In the genomic region with DNA sequence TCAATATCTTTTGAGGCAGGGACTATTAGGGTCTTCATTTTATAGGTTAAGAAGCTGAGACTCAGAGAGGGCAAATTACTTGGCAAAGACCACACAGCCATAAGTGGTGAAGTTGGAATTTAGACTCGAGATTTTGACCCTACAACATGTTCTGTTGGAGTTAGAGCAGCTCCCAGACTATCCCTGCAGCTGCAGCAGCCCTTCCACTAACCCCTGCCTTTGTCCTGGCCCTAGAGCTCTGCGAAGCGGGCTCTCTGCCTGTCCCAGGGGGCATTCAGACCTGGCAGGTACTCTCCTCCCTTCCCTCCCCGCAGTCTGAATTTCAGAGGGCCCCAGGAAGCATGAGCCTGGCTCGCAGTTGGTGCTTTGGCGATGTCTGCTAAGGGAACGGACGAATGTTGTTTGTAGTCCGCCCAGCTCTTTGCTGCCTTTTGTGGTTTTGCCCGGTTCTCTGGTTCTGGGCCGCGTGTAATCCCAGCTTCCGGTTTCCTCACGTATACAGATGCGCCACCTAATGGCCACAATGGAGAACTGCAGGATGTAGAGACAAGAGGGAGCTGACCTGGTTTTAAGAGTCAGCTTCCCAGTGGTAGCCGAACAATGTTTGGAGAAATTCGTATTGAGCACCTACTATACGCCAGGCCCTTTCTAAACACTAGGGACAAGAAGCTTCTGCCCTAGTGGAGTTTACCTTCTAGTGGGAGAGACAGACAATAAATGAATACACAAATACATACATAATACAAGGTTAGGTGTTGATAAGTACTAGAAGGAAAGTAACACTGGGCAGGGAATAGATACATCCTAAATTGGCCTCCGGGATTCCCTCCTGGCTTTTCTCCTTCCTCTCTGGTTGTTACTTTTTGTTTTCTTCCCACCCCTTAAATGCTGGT, we compare ENCODE assay signal across 8 cellular contexts.
DNase-seq lines count a peak whose midpoint lies in the region; ATAC-seq and TF ChIP-seq lines count a peak whose summit lies in the region.

No MANE protein-coding gene starts in this region.

- H3K27me3 ChIP-seq in right cardiac atrium (ENCODE audit: control insufficient read depth, insufficient read depth): no peaks in the 10 kb centered on the region
- no peaks in the 10 kb centered on the region for H3K27me3 ChIP-seq in vagina

- no peak for TF ChIP-seq POLR2A in vagina (IDR thresholded peaks at IDR 0.05)

- H3K9me3 ChIP-seq in right cardiac atrium (ENCODE audit: control insufficient read depth, low read length) (no peaks in the 10 kb centered on the region), vagina (no peaks in the 10 kb centered on the region)

- ATAC-seq in HG02763 (IDR thresholded peaks at IDR 0.05; ENCODE audit: unreplicated experiment) (peak; percentile 60), right cardiac atrium (peak; percentile 85 to 89)

- DNase-seq in GM12865 (ENCODE audit: low read depth): peak; percentile 87
- DNase-seq in NCI-H146 (lab: John Stamatoyannopoulos, UW): peak; percentile 82
- peak; percentile 34 to 83 (median 48) for DNase-seq in T-helper 1 cell
- DNase-seq in right cardiac atrium: peak; percentile 83 to 92 (median 89)
- DNase-seq in renal cortical epithelial cell (ENCODE audit: low read depth): peak; percentile 76
- DNase-seq in vagina (ENCODE audit: extremely low spot score in 2 of 2): no peak

- peaks cover 2% of the 10 kb centered on the region for H3K4me1 ChIP-seq in right cardiac atrium (ENCODE audit: control insufficient read depth, insufficient read depth, low read length)
- H3K4me1 ChIP-seq in vagina: peaks cover 4% of the 10 kb centered on the region

- peak overlapping the region; percentile 32; the same call in 1 of the 2 replicates for H3K4me3 ChIP-seq in GM12865 (ENCODE audit: low read depth, low read length)
- no peak overlapping the region for H3K4me3 ChIP-seq in right cardiac atrium (ENCODE audit: low read length)
- no peak overlapping the region for H3K4me3 ChIP-seq in vagina

- 6% methylated on average over 19 of the region's 19 CpGs for WGBS in right cardiac atrium

- H3K27ac ChIP-seq in angular gyrus (ENCODE audit: low read depth, low read length) (peak overlapping the region; percentile 24), right cardiac atrium (ENCODE audit: low read length) (peak overlapping the region; percentile 89), vagina (peak overlapping the region; percentile 47)

- H3K36me3 ChIP-seq in vagina: no peaks in the 10 kb centered on the region

- peak; percentile 91 for TF ChIP-seq CTCF in GM12865 (IDR thresholded peaks at IDR 0.05; ENCODE audit: insufficient read depth, low read depth, low read length, missing control alignments)
- peak; percentile 85 to 96 (median 87) for TF ChIP-seq CTCF in vagina (IDR thresholded peaks at IDR 0.05)

- intact Hi-C loops in right cardiac atrium (cut with DNase I) (loop anchor here (1.0 to 5.0 kb wide), 5 partner anchors 38 to 172 kb away; no protein-coding TSS in a partner anchor), vagina (cut with DNase I) (loop anchor here (5.0 kb wide), 1 partner anchor 168 kb away; no protein-coding TSS in a partner anchor)

Comparison
In these comparisons a context has a peak if more than half of its experiments do, and no peak if none do; other contexts are left out.
1. DNase-seq: peak in GM12865 (single experiment), NCI-H146 (single experiment), T-helper 1 cell (5 of 5), right cardiac atrium (3 of 3) and renal cortical epithelial cell (single experiment); none in vagina (0 of 2).
2. H3K27ac ChIP-seq: peak in every context shown above with its lines; median percentile 89 in right cardiac atrium; 47 in vagina; 24 in angular gyrus.